27 cellular contexts compared by ENCODE assay signal in the genomic region with DNA sequence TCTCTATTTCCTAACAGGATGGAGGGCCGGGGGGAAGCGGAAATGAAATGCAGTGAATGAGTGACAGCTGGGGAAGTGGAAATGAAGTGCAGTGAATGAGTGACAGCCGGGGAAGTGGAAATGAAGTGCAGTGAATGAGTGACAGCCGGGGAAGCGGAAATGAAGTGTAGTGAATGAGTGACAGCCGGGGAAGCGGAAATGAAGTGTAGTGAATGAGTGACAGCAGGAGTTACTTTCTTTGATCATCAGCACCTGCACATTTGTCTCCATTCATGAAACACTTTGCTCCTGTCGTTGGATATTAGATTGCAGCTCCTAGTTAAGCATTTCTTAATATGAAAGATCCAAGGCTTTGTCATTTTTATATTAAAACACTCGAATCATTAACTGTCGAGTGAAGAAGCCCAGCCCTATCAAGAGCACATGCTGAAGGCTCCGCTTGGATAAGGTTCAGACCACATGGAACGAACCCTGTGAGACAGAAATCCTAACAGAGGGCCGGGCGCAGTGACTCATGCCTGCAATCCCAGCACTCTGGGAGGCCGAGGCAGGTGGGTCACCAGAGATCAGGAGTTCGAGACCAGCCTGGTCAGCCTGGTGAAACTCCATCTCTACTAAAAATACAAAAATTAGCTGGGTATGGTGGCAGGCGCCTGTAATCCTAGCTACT.
"Had no signal": no experiment of that assay in that cellular context is flagged by ENCODE, and none has a peak within 500 bp of the region (broad histone marks: within the 10 kb centered on the region; RNA-seq: fewer than 3 reads in every experiment).

No MANE protein-coding gene starts in this region.

- H3K27ac ChIP-seq: ascending aorta, breast epithelium, PC-9 had no signal

- H3K9me3 Mint-ChIP-seq: activated CD4-positive, alpha-beta T cell treated with anti-CD3 and anti-CD28 coated beads, Interleukin-2, amount 10 ng/mL, durations not matched to agents 24 days and 14 days; activated CD8-positive, alpha-beta T cell treated with anti-CD3 and anti-CD28 coated beads for 36 hours; activated naive CD4-positive, alpha-beta T cell treated with anti-CD3 and anti-CD28 coated beads, Interleukin-2, amount 50 U/mL, for 24 hours; activated naive CD8-positive, alpha-beta T cell treated with anti-CD3 and anti-CD28 coated beads, Interleukin-2, amount 10 ng/mL, durations not matched to agents 7 days and 5 days; activated T-cell treated with anti-CD3 and anti-CD28 coated beads, Interleukin-2, amount 50 U/mL, for 72 hours; activated T-helper 17 cell treated with anti-CD3 and anti-CD28 coated beads, Interleukin-2, amount 50 U/mL, for 72 hours had no signal

- H3K9me3 ChIP-seq: ascending aorta, breast epithelium had no signal

- ATAC-seq: activated CD8-positive, alpha-beta T cell treated with anti-CD3 and anti-CD28 coated beads for 36 hours; activated T-cell treated with anti-CD3 and anti-CD28 coated beads, Interleukin-2, amount 50 U/mL, for 72 hours; activated T-helper 17 cell treated with anti-CD3 and anti-CD28 coated beads, Interleukin-2, amount 50 U/mL, for 72 hours had no signal

- H3K27me3 ChIP-seq: ascending aorta, breast epithelium had no signal

- H3K4me3 Mint-ChIP-seq: activated CD4-positive, alpha-beta T cell treated with anti-CD3 and anti-CD28 coated beads, Interleukin-2, amount 10 ng/mL, durations not matched to agents 24 days and 14 days; activated CD8-positive, alpha-beta T cell treated with anti-CD3 and anti-CD28 coated beads for 36 hours; activated naive CD4-positive, alpha-beta T cell treated with anti-CD3 and anti-CD28 coated beads, Interleukin-2, amount 50 U/mL, for 24 hours; activated naive CD8-positive, alpha-beta T cell treated with anti-CD3 and anti-CD28 coated beads, Interleukin-2, amount 10 ng/mL, durations not matched to agents 7 days and 5 days; activated T-cell treated with anti-CD3 and anti-CD28 coated beads, Interleukin-2, amount 50 U/mL, for 72 hours; activated T-helper 17 cell treated with anti-CD3 and anti-CD28 coated beads, Interleukin-2, amount 50 U/mL, for 72 hours had no signal

- H3K36me3 Mint-ChIP-seq: activated naive CD8-positive, alpha-beta T cell treated with anti-CD3 and anti-CD28 coated beads, Interleukin-2, amount 10 ng/mL, durations not matched to agents 7 days and 5 days had no signal

- H3K4me1 Mint-ChIP-seq: activated CD4-positive, alpha-beta T cell treated with anti-CD3 and anti-CD28 coated beads, Interleukin-2, amount 10 ng/mL, durations not matched to agents 24 days and 14 days; activated naive CD4-positive, alpha-beta T cell treated with anti-CD3 and anti-CD28 coated beads, Interleukin-2, amount 50 U/mL, for 24 hours; activated naive CD8-positive, alpha-beta T cell treated with anti-CD3 and anti-CD28 coated beads, Interleukin-2, amount 10 ng/mL, durations not matched to agents 7 days and 5 days; activated T-helper 17 cell treated with anti-CD3 and anti-CD28 coated beads, Interleukin-2, amount 50 U/mL, for 72 hours had no signal

- H3K4me1 ChIP-seq: ascending aorta, breast epithelium had no signal

- H3K36me3 ChIP-seq: ascending aorta, breast epithelium had no signal

- H3K4me3 ChIP-seq: ascending aorta, breast epithelium, PC-9 had no signal

- DNase-seq: activated CD4-positive, alpha-beta T cell treated with anti-CD3 and anti-CD28 coated beads, Interleukin-2, amount 10 ng/mL, durations not matched to agents 24 days and 14 days; activated CD4-positive, alpha-beta T cell treated with anti-CD3 and anti-CD28 coated beads, Interleukin-2, amount 50 U/mL, for 4 hours; activated CD8-positive, alpha-beta T cell treated with anti-CD3 and anti-CD28 coated beads for 36 hours; activated effector memory CD4-positive, alpha-beta T cell treated with anti-CD3 and anti-CD28 coated beads, Interleukin-2, amount 50 U/mL, for 16 hours; activated naive CD4-positive, alpha-beta T cell; activated naive CD8-positive, alpha-beta T cell treated with anti-CD3 and anti-CD28 coated beads, Interleukin-2, amount 10 ng/mL, durations not matched to agents 7 days and 5 days; activated T-cell treated with anti-CD3 and anti-CD28 coated beads, Interleukin-2, amount 50 U/mL, for 1 hour; activated T-cell treated with anti-CD3 and anti-CD28 coated beads, Interleukin-2, amount 50 U/mL, for 72 hours; amygdala; NCI-H1048; NCI-H1105 treated with DMSO at 0.1 percent for 48 hours; NCI-H1436; NCI-H1694; NCI-H1930; NCI-H345; NCI-H524 treated with DMSO at 0.1 percent for 48 hours; NK-92 treated with Interleukin-12 subunit alpha and Interleukin-12 subunit beta, amount 100 ng/mL, for 24 hours; PC-9; Right ventricle myocardium superior; SW 1271; T-helper 1 cell; T-helper 2 cell; T-helper 9 cell had no signal

- H3K27me3 Mint-ChIP-seq: activated naive CD4-positive, alpha-beta T cell treated with anti-CD3 and anti-CD28 coated beads, Interleukin-2, amount 50 U/mL, for 24 hours; activated naive CD8-positive, alpha-beta T cell treated with anti-CD3 and anti-CD28 coated beads, Interleukin-2, amount 10 ng/mL, durations not matched to agents 7 days and 5 days had no signal

- H3K27ac Mint-ChIP-seq: activated CD4-positive, alpha-beta T cell treated with anti-CD3 and anti-CD28 coated beads, Interleukin-2, amount 10 ng/mL, durations not matched to agents 24 days and 14 days; activated CD8-positive, alpha-beta T cell treated with anti-CD3 and anti-CD28 coated beads for 36 hours; activated naive CD4-positive, alpha-beta T cell treated with anti-CD3 and anti-CD28 coated beads, Interleukin-2, amount 50 U/mL, for 24 hours; activated naive CD8-positive, alpha-beta T cell treated with anti-CD3 and anti-CD28 coated beads, Interleukin-2, amount 10 ng/mL, durations not matched to agents 7 days and 5 days; activated T-cell treated with anti-CD3 and anti-CD28 coated beads, Interleukin-2, amount 50 U/mL, for 72 hours; activated T-helper 17 cell treated with anti-CD3 and anti-CD28 coated beads, Interleukin-2, amount 50 U/mL, for 72 hours had no signal
